Comparison of ENCODE assay signal across 8 cellular contexts in the genomic region with DNA sequence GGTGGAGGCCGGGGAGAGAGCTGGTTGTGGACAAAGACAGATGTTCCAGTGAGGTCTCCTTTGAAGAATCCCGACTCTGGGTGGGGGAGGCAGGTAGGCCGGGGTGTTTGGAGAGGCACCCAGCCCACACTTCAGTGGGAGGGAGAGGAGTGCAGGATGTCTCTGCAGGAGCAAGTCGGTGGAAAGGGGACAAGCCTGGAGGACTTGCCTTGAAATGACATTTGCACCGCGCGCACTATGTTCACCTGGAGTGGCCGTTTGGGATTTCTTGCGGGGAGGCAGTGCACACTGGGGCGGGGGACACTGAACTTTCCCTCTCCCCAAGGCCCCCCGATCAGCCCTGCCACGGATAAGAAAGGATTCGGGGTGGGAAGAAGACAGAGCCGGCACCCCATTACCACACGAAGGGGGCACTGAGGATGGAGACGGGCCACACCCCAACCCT. TPM values are rescaled to one million over a fixed set of nuclear protein-coding genes. Genes with fewer than 3 reads are reported as not detected.
DNase-seq lines count a peak whose midpoint lies in the region; ATAC-seq and TF ChIP-seq lines count a peak whose summit lies in the region.

No MANE protein-coding gene starts in this region.

- H3K27ac Mint-ChIP-seq in T-cell, result peak overlapping the region; percentile 79 to 82

- no peaks in the 10 kb centered on the region for H3K27me3 Mint-ChIP-seq in T-cell

- H3K9me3 Mint-ChIP-seq in T-cell, result no peaks in the 10 kb centered on the region

- ATAC-seq in T-cell (replicated peaks in 1 of 4) (no peak), GM18498 (IDR thresholded peaks at IDR 0.05; ENCODE audit: unreplicated experiment) (no peak), omental fat pad (ENCODE audit: low FRiP score) (no peak), HG02623 (IDR thresholded peaks at IDR 0.05; ENCODE audit: unreplicated experiment) (no peak)

- no peaks in the 10 kb centered on the region for H3K9me2 ChIP-seq in DOHH2 (replicated peaks; ENCODE audit: control insufficient read depth, low read length)

- peak overlapping the region; percentile 60 for H3K4me2 ChIP-seq in DOHH2 (ENCODE audit: low read length)

- 0 out of 2 replicates have a peak, but pooled peaks cover 8% of the 10 kb centered on the region for H3K36me3 ChIP-seq in DOHH2 (ENCODE audit: control insufficient read depth, low read length)
- no peaks in the 10 kb centered on the region for H3K36me3 ChIP-seq in ovary

- H3K79me2 ChIP-seq in DOHH2 (ENCODE audit: control insufficient read depth, low read length), result no peaks in the 10 kb centered on the region

- DNase-seq in T-cell (no peak), fibroblast of pulmonary artery (ENCODE audit: low read depth) (no peak), ovary (peak; percentile 46 to 55 (median 48)), omental fat pad (ENCODE audit: low spot score) (no peak), OCI-M1 (lab: John Stamatoyannopoulos, UW) (no peak)

- POLR2A ChIA-PET in T-cell (lab: Charles Lee), result no interaction called here

- intact Hi-C loops in ovary (cut with DNase I), result loop anchor here (2.0 to 5.0 kb wide), 6 partner anchors 38 to 168 kb away; partner anchors contain the start of genes ARL6IP4 (in 3 of the 4), MPHOSPH9 (in 1 of the 4) and MTRFR (in 1 of the 4)

- peaks cover 9% of the 10 kb centered on the region; the same call in 1 of the 2 replicates for H4K20me1 ChIP-seq in DOHH2 (ENCODE audit: control insufficient read depth, insufficient read depth, low read depth, low read length)

- H3K4me1 ChIP-seq in DOHH2 (ENCODE audit: control insufficient read depth, low read length) (peaks cover 7% of the 10 kb centered on the region; the same call in 1 of the 2 replicates), ovary (ENCODE audit: insufficient read depth) (peaks cover 17% of the 10 kb centered on the region)

- no peak for TF ChIP-seq POLR2A in ovary (IDR thresholded peaks at IDR 0.05)

- peak overlapping the region; percentile 78 to 87 (median 83) for H3K4me3 Mint-ChIP-seq in T-cell

- H3K4me3 ChIP-seq in DOHH2 (ENCODE audit: low read length) (0 out of 2 replicates have a peak overlapping the region, but pooled peaks have one; percentile 38), fibroblast of pulmonary artery (replicated peaks; ENCODE audit: low read depth, low read length) (peak overlapping the region; percentile 62), ovary (peak overlapping the region; percentile 90)

- TF ChIP-seq CTCF in DOHH2 (IDR thresholded peaks at IDR 0.05; ENCODE audit: low read depth, low read length, poor library complexity, severe bottlenecking) (no peak), fibroblast of pulmonary artery (IDR thresholded peaks at IDR 0.05; ENCODE audit: low read length, missing control alignments) (no peak), ovary (IDR thresholded peaks at IDR 0.05) (no peak), omental fat pad (IDR thresholded peaks at IDR 0.05) (no peak)

- WGBS in ovary, 3 donors, result 20 to 26% (median 20%) methylated on average over 16 of the region's 16 CpGs

- H3K9me3 ChIP-seq in DOHH2 (ENCODE audit: control insufficient read depth, insufficient read depth, low read length), result no peaks in the 10 kb centered on the region
- H3K9me3 ChIP-seq in ovary, result no peaks in the 10 kb centered on the region

- CTCF ChIA-PET in T-cell (lab: Charles Lee), result interaction anchor here (0.9 to 1.2 kb wide), 3 partner anchors 74 to 289 kb away, joined by 3 to 4 read pairs (median 4); no protein-coding TSS in a partner anchor

- H3F3A ChIP-seq in DOHH2 (ENCODE audit: control insufficient read depth, insufficient read depth), result peaks cover 19% of the 10 kb centered on the region

- H3K27me3 ChIP-seq in DOHH2 (ENCODE audit: control insufficient read depth, low read length) (peaks cover 40% of the 10 kb centered on the region), ovary (no peaks in the 10 kb centered on the region)

- no peak for TF ChIP-seq EP300 in ovary (IDR thresholded peaks at IDR 0.05)

- no peaks in the 10 kb centered on the region for H3K36me3 Mint-ChIP-seq in T-cell

- H3K27ac ChIP-seq in DOHH2 (ENCODE audit: low read depth, low read length) (no peak overlapping the region), ovary (peak overlapping the region; percentile 95 to 98)

- H3K4me1 Mint-ChIP-seq in T-cell, result peaks cover 41 to 44% (median 44%) of the 10 kb centered on the region in 3 donors

RNA-seq across cellular contexts. Expression of gene PITPNM2, which starts 1.0 kb away (rescaled TPM):
- total RNA-seq in T-cell (10 to 100 TPM; 32.0 to 56.5 (median 34.8) TPM), ovary (10 to 100 TPM; 11.1 to 71.8 (median 38.2) TPM), omental fat pad (10 to 100 TPM in 3 of 4 donors, 1 to 10 TPM in 1; 2.8 to 19.5 (median 14.2) TPM)
- polyA plus RNA-seq in ovary, result 10 to 100 TPM; 11.1 to 12.5 TPM

Comparison
In these comparisons a context has a peak if more than half of its experiments do, and no peak if none do; other contexts are left out.
1. H3K4me3 ChIP-seq: peak in every context shown above with its lines; median percentile 90 in ovary; 62 in fibroblast of pulmonary artery; 38 in DOHH2.
2. DNase-seq: peak in ovary (5 of 5); none in T-cell (0 of 34), fibroblast of pulmonary artery (single experiment), omental fat pad (single experiment) and OCI-M1 (single experiment).